ENCODE assay signal across 1 cellular context in the genomic region with DNA sequence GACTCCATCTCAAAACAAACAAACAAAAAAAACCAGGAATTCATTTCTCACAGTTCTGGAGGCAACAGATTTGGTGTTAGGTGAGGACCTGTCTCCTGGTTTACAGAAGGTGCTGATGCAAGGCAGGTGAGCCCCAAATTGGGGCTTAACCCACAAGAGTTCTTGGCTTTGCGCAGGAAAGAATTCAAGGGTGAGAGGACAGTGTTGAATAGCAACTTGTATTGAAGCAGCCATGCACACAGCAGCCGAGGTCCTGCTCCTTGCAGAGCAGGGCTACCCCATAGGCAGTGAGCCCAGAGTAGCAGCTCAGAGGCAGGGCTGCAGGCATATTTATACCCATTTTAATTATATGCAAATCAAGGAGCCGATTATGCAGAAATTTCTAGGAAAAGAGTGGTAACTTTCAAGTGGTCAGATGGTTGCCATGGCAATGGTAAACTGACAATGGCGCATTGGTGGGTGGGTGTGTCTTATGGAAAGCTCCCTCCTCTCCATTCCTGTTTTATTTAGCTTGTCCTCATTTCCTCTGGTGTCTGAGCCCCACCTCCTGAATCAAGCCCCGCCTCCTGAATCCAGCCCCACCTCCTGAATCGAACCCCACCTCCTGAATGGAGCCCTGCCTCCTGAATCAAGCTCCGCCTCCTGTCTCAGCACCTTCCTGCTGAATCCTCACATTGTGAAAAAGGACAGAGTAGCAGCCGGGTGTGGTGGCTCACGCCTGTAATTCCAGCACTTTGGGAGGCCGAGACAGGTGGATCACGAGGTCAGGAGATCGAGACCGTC.
TF ChIP-seq lines count a peak whose summit lies in the region.

No MANE protein-coding gene starts in this region.

TF ChIP-seq in K562, 482 proteins besides CTCF, POLR2A, EP300 and RAD21 (continued from another document):
- no peak for TF ChIP-seq ZNF639 (CRISPR knock-in tag; conservative IDR thresholded peaks at IDR 0.05 in 1 of 2, IDR thresholded peaks at IDR 0.05 in 1 of 2)
- TF ChIP-seq XRCC4 (IDR thresholded peaks at IDR 0.05; ENCODE audit: extremely low read depth, insufficient read depth, insufficient read length), result no peak
